In genomic region chr1:198205021-198205684, GRCh38 we compare ENCODE assay signal across 16 cellular contexts. TPM values are rescaled to one million over a fixed set of nuclear protein-coding genes. Genes with fewer than 3 reads are reported as not detected.
DNase-seq lines count a peak whose midpoint lies in the region; ATAC-seq and TF ChIP-seq lines count a peak whose summit lies in the region.
"Had no signal": no experiment of that assay in that cellular context is flagged by ENCODE, and none has a peak within 500 bp of the region (broad histone marks: within the 10 kb centered on the region; RNA-seq: fewer than 3 reads in every experiment).

No MANE protein-coding gene starts in this region.

- intact Hi-C loops in left cardiac atrium (cut with DNase I), result loop anchor here (5.0 to 10.0 kb wide), 3 partner anchors 50 to 262 kb away; partner anchors contain the start of gene NEK7 (in 1 of the 2)

- H3K4me3 Mint-ChIP-seq in activated naive CD4-positive, alpha-beta T cell treated with anti-CD3 and anti-CD28 coated beads, Interleukin-2, amount 50 U/mL, for 24 hours, result peak overlapping the region; percentile 49
- no peak overlapping the region for H3K4me3 Mint-ChIP-seq in progenitor cell of endocrine pancreas (ENCODE audit: low read depth)

- no peak overlapping the region for H3K27ac Mint-ChIP-seq in activated naive CD4-positive, alpha-beta T cell treated with anti-CD3 and anti-CD28 coated beads, Interleukin-2, amount 50 U/mL, for 24 hours
- H3K27ac Mint-ChIP-seq in progenitor cell of endocrine pancreas, result peak overlapping the region; percentile 65

- no peaks in the 10 kb centered on the region for H3K9me3 ChIP-seq in SJCRH30 (replicated peaks)
- H3K9me3 ChIP-seq: esophagus muscularis mucosa, uterus had no signal

- H3K36me3 Mint-ChIP-seq in activated naive CD4-positive, alpha-beta T cell treated with anti-CD3 and anti-CD28 coated beads, Interleukin-2, amount 50 U/mL, for 24 hours, result peaks cover 8% of the 10 kb centered on the region
- peaks cover 2% of the 10 kb centered on the region for H3K36me3 Mint-ChIP-seq in progenitor cell of endocrine pancreas (ENCODE audit: insufficient read depth)

- H3K4me3 ChIP-seq in astrocyte of the spinal cord (ENCODE audit: low read depth, low read length) (no peak overlapping the region), SJCRH30 (no peak overlapping the region)
- H3K4me3 ChIP-seq: esophagus muscularis mucosa, uterus had no signal

- H3K27ac ChIP-seq in SJCRH30, result no peak overlapping the region
- H3K27ac ChIP-seq: brain microvascular endothelial cell, esophagus muscularis mucosa, KMS-11, uterus had no signal

- ATAC-seq in left cardiac atrium, result peak; percentile 60 to 73
- no peak for ATAC-seq in HG02970 (IDR thresholded peaks at IDR 0.05; ENCODE audit: low FRiP score, unreplicated experiment)
- ATAC-seq: left lobe of liver had no signal

- in situ Hi-C loops in astrocyte of the spinal cord (cut with HindIII; ENCODE audit: low sequenced_read_pairs), result no loop called here

- no peaks in the 10 kb centered on the region for H3K27me3 ChIP-seq in SJCRH30
- H3K27me3 ChIP-seq: brain microvascular endothelial cell, esophagus muscularis mucosa, uterus had no signal

- H3K36me3 ChIP-seq in SJCRH30, result no peaks in the 10 kb centered on the region
- H3K36me3 ChIP-seq: brain microvascular endothelial cell, uterus had no signal

- H3K9me3 Mint-ChIP-seq in activated naive CD4-positive, alpha-beta T cell treated with anti-CD3 and anti-CD28 coated beads, Interleukin-2, amount 50 U/mL, for 24 hours, result peaks cover 4% of the 10 kb centered on the region
- H3K9me3 Mint-ChIP-seq in progenitor cell of endocrine pancreas (ENCODE audit: low read depth), result no peaks in the 10 kb centered on the region

- H3K27me3 Mint-ChIP-seq in activated naive CD4-positive, alpha-beta T cell treated with anti-CD3 and anti-CD28 coated beads, Interleukin-2, amount 50 U/mL, for 24 hours, result no peaks in the 10 kb centered on the region
- H3K27me3 Mint-ChIP-seq in progenitor cell of endocrine pancreas, result no peaks in the 10 kb centered on the region

- no peak for TF ChIP-seq CTCF in astrocyte of the spinal cord (IDR thresholded peaks at IDR 0.05; ENCODE audit: low read depth, low read length)
- TF ChIP-seq CTCF in progenitor cell of endocrine pancreas (IDR thresholded peaks at IDR 0.05; ENCODE audit: unreplicated experiment), result no peak

- no peak for DNase-seq in activated naive CD4-positive, alpha-beta T cell (lab: John Stamatoyannopoulos, UW)
- DNase-seq in astrocyte of the spinal cord (ENCODE audit: low read depth, low spot score) (peak; percentile 32), left cardiac atrium (no peak), progenitor cell of endocrine pancreas (ENCODE audit: low spot score, unreplicated experiment) (no peak), MV-4-11 (lab: John Stamatoyannopoulos, UW) (no peak), SJCRH30 (no peak)
- DNase-seq: activated naive CD4-positive, alpha-beta T cell treated with Interleukin-2 at 50 U/mL for 16 hours; brain microvascular endothelial cell; EL; NCI-H226; uterus had no signal

- H3K4me1 Mint-ChIP-seq in activated naive CD4-positive, alpha-beta T cell treated with anti-CD3 and anti-CD28 coated beads, Interleukin-2, amount 50 U/mL, for 24 hours, result peaks cover 68% of the 10 kb centered on the region
- H3K4me1 Mint-ChIP-seq in progenitor cell of endocrine pancreas (ENCODE audit: low read depth), result no peaks in the 10 kb centered on the region

- no peaks in the 10 kb centered on the region for H3K4me1 ChIP-seq in SJCRH30
- H3K4me1 ChIP-seq: uterus had no signal

RNA-seq across cellular contexts. Expression of gene NEK7, which starts 48.4 kb away (rescaled TPM):
- total RNA-seq in left cardiac atrium (100 to 1,000 TPM; 155 TPM), progenitor cell of endocrine pancreas (23.4 and 25.9 TPM in 2 replicates)
- 24.9 and 28.4 TPM in 2 replicates for total RNA-seq in SJCRH30 (2014; rRNA removed; shearing (Covaris generic))
